In genomic region chr14:20680363-20680762, GRCh38 we compare ENCODE assay signal across 1 cellular context.
TF ChIP-seq lines count a peak whose summit lies in the region.

No MANE protein-coding gene starts in this region.

TF ChIP-seq in GM23338, 12 proteins besides CTCF, POLR2A, EP300 and RAD21 (continued from another document):
- no peak for TF ChIP-seq ZNF331 (CRISPR knock-in tag; IDR thresholded peaks at IDR 0.05; ENCODE audit: low read depth)
- no peak for TF ChIP-seq STAT1 (IDR thresholded peaks at IDR 0.05; ENCODE audit: unreplicated experiment)
- TF ChIP-seq CREB1 (CRISPR knock-in tag; IDR thresholded peaks at IDR 0.05; ENCODE audit: low read depth) = no peak
- no peak for TF ChIP-seq ZNF462 (CRISPR knock-in tag; IDR thresholded peaks at IDR 0.05)
- TF ChIP-seq ETS1 (IDR thresholded peaks at IDR 0.05) = no peak
